Comparison of ENCODE assay signal across 8 cellular contexts in the genomic region with DNA sequence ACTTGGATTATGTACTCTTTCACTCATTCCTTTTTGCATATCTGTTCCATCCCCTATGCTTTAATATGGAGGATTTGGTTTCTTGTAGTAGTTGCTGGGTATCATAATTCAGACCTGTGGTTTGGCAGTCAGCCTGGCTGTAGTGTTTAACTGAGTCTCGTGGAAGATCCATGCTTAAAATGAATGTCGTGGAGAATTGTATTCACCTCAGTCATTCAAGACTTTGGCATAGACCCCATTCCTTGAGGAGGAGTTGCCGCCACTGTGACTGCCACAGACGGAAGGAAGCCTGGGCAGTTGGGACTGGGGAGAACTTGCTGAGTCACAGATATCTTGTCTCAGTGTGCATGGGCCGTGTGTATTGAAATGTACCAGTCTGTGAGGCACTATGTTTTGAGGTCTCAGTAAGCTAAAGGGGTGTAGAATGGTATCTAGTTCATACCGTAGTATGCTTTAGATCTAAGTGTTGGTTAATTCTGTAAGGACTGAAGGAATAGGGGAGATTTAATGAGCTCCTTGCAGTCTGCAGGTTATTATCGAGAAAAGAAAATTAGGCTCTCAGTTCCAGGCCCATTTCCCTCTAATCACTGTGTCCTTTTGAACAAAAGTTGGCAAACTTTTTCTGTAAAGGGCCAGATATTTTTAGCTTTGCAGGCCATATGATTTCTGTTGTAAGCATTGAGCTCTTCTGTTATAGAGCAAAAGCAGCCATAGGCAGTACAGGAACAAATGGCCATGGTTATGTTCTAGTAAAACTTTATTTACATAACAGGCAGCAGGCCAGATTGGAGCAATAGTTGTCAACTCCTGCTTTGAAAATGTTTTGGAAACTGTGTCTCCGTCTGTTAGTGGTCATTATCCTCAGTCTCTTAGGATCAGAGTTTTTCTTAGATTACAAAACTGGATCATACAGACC.
A peak's percentile ranks its signal among the peaks of the same experiment; 100 is the strongest.
DNase-seq lines count a peak whose midpoint lies in the region; ATAC-seq, FAIRE-seq and TF ChIP-seq lines count a peak whose summit lies in the region.

No MANE protein-coding gene starts in this region.

- TF ChIP-seq RAD21 in H1 (IDR thresholded peaks at IDR 0.05 in 1 of 2, conservative IDR thresholded peaks at IDR 0.05 in 1 of 2; ENCODE audit: low read depth in 2 of 2, low read length in 2 of 2), result no peak

- H2AK5ac ChIP-seq in H1 (ENCODE audit: low read depth, low read length), result no peak overlapping the region

- H3K14ac ChIP-seq in H1 (ENCODE audit: insufficient read length), result no peak overlapping the region

- peaks cover 0 to 2% of the 10 kb centered on the region in 2 experiments; a peak in 1 of 4 replicates for H3K9me3 ChIP-seq in H1 (ENCODE audit: insufficient read depth in 2 of 2, low read depth in 1 of 2, low read length in 1 of 2)
- H3K9me3 ChIP-seq in muscle layer of duodenum (ENCODE audit: control insufficient read depth in 1 of 2, low read length in 2 of 2), result no peaks in the 10 kb centered on the region

- H3K4me1 ChIP-seq in H1 (replicated peaks in 1 of 4; ENCODE audit: control insufficient read depth in 3 of 4, insufficient read depth in 4 of 4, low read length in 3 of 4), result no peaks in the 10 kb centered on the region
- peaks cover 3 to 20% of the 10 kb centered on the region in 2 donors for H3K4me1 ChIP-seq in muscle layer of duodenum (ENCODE audit: control insufficient read depth in 1 of 2, insufficient read depth in 2 of 2, low read length in 2 of 2)

- H3K56ac ChIP-seq in H1 (replicated peaks; ENCODE audit: insufficient read length, low read depth, low read length), result no peak overlapping the region

- H3K27ac ChIP-seq in H1 (ENCODE audit: low read depth, low read length) (no peak overlapping the region), muscle layer of duodenum (ENCODE audit: low read length) (peak overlapping the region; percentile 25)

- DNase-seq in AG20443 (ENCODE audit: low spot score) (peak; percentile 84), NCI-H226 (peak; percentile 87), H1 (ENCODE audit: low read depth in 1 of 2, low spot score in 2 of 2) (no peak), occipital lobe (lab: John Stamatoyannopoulos, UW) (no peak)

- H3K36me3 ChIP-seq in H1 (ENCODE audit: control insufficient read depth in 2 of 4, insufficient read depth in 4 of 4, low read length in 3 of 4), result 0 out of 8 replicates have a peak, but pooled peaks cover 0 to 2% (median 0%) of the 10 kb centered on the region in 4 experiments
- peaks cover 0 to 11% of the 10 kb centered on the region in 2 donors for H3K36me3 ChIP-seq in muscle layer of duodenum (ENCODE audit: control insufficient read depth in 1 of 2, insufficient read depth in 2 of 2, low read length in 2 of 2)

- H2BK20ac ChIP-seq in H1 (ENCODE audit: low read length), result no peak overlapping the region

- no peak overlapping the region for H3K4me2 ChIP-seq in H1 (ENCODE audit: insufficient read depth in 1 of 2, low read depth in 2 of 2, low read length in 2 of 2)

- H3K4ac ChIP-seq in H1 (replicated peaks; ENCODE audit: insufficient read length, low read depth, low read length), result no peak overlapping the region

- H3K4me3 ChIP-seq in H1 (ENCODE audit: extremely low read depth in 1 of 4, insufficient read depth in 2 of 4, low read depth in 3 of 4, low read length in 4 of 4) (no peak overlapping the region), muscle layer of duodenum (ENCODE audit: low read depth in 1 of 2, low read length in 2 of 2) (no peak overlapping the region)

- no peak overlapping the region for H2BK12ac ChIP-seq in H1 (ENCODE audit: low read depth, low read length)

- CTCF ChIA-PET in H1 (lab: Charles Lee; ENCODE audit: partially characterized antibody), result no interaction called here

- FAIRE-seq in H1 (lab: Jason Lieb, UNC), result no peak

- TF ChIP-seq POLR2A in H1 (IDR thresholded peaks at IDR 0.05; ENCODE audit: control extremely low read depth in 1 of 2, low read depth in 2 of 2, low read length in 2 of 2), result no peak

- POLR2A ChIA-PET in H1 (lab: Charles Lee; ENCODE audit: partially characterized antibody), result interaction anchor here (1.0 kb wide), 1 partner anchor 18 kb away, joined by 3 read pairs; no protein-coding TSS in a partner anchor

- no peak overlapping the region for H4K8ac ChIP-seq in H1 (ENCODE audit: extremely low read depth, insufficient read depth, low read length)

- H3K27me3 ChIP-seq in H1 (replicated peaks in 1 of 4; ENCODE audit: control insufficient read depth in 3 of 4, extremely low read depth in 1 of 4, insufficient read depth in 3 of 4, low read length in 3 of 4) (no peaks in the 10 kb centered on the region), muscle layer of duodenum (ENCODE audit: low read depth, low read length) (no peaks in the 10 kb centered on the region)

- H3K9ac ChIP-seq in H1 (replicated peaks in 1 of 4; ENCODE audit: extremely low read depth in 1 of 4, low read depth in 3 of 4, low read length in 3 of 4), result 0 out of 7 replicates have a peak overlapping the region, but pooled peaks of 1 of the 4 experiments have one; percentile 5

- no peak overlapping the region for H2BK120ac ChIP-seq in H1 (replicated peaks; ENCODE audit: low read depth, low read length)

- H2BK5ac ChIP-seq in H1 (ENCODE audit: low read depth, low read length), result 0 out of 2 replicates have a peak overlapping the region, but pooled peaks have one; percentile 8

- ATAC-seq in GM18498 (IDR thresholded peaks at IDR 0.05; ENCODE audit: unreplicated experiment) (no peak), GM21447 (IDR thresholded peaks at IDR 0.05; ENCODE audit: unreplicated experiment) (no peak), GM21390 (IDR thresholded peaks at IDR 0.05; ENCODE audit: unreplicated experiment) (no peak)

- no peak overlapping the region for H2AFZ ChIP-seq in H1 (ENCODE audit: low read length)

- H3K79me1 ChIP-seq in H1 (ENCODE audit: low read depth, low read length), result no peaks in the 10 kb centered on the region

- H3K18ac ChIP-seq in H1 (ENCODE audit: extremely low read depth, low read length), result no peak overlapping the region

- no peaks in the 10 kb centered on the region for H3K23me2 ChIP-seq in H1 (ENCODE audit: low read depth, low read length)

- 85% methylated on average over 8 of the region's 8 CpGs; no CpG with 5 or more reads in 1 of the 2 experiments for WGBS in H1 (ENCODE audit: extremely low coverage in 1 of 2, insufficient coverage in 1 of 2, insufficient read length in 1 of 2, insufficient replicate concordance in 2 of 2, low coverage in 1 of 2, low lambda C conversion rate in 2 of 2, missing lambda C conversion rate in 1 of 2), 2 experiments

- H3K79me2 ChIP-seq in H1 (ENCODE audit: control insufficient read depth in 1 of 2, insufficient read depth in 2 of 2, low read length in 2 of 2), result peaks cover 0 to 9% of the 10 kb centered on the region in 2 experiments; a peak in 1 of 4 replicates

- no peak for TF ChIP-seq CTCF in H1 (IDR thresholded peaks at IDR 0.05; ENCODE audit: control extremely low read depth in 1 of 3, insufficient read depth in 1 of 3, low read depth in 1 of 3, low read length in 3 of 3)

- no peak overlapping the region for H3K23ac ChIP-seq in H1 (ENCODE audit: insufficient read length)

- H4K5ac ChIP-seq in H1 (ENCODE audit: insufficient read length, low read depth, low read length), result no peak overlapping the region

- no peaks in the 10 kb centered on the region for H4K20me1 ChIP-seq in H1 (replicated peaks in 1 of 2; ENCODE audit: control insufficient read depth in 1 of 2, insufficient read depth in 2 of 2, low read length in 2 of 2)

- no peak overlapping the region for H4K91ac ChIP-seq in H1 (replicated peaks; ENCODE audit: insufficient read length, low read length)

- no peak overlapping the region for H2BK15ac ChIP-seq in H1 (ENCODE audit: low read length)

- TF ChIP-seq EP300 in H1 (IDR thresholded peaks at IDR 0.05; ENCODE audit: borderline replicate concordance in 1 of 2, low read depth in 2 of 2, low read length in 2 of 2), result no peak

TF ChIP-seq in H1, 55 proteins besides CTCF, POLR2A, EP300 and RAD21:
- TF ChIP-seq KDM1A (IDR thresholded peaks at IDR 0.05; ENCODE audit: borderline replicate concordance, low read length) (no peak), RFX5 (IDR thresholded peaks at IDR 0.05; ENCODE audit: borderline replicate concordance, low read depth, low read length) (no peak), MAFK (IDR thresholded peaks at IDR 0.05; ENCODE audit: low read depth, low read length) (peak; percentile 34; the same call in 1 of the 2 replicates), BACH1 (IDR thresholded peaks at IDR 0.05; ENCODE audit: low read length) (peak; percentile 63; the same call in 1 of the 2 replicates), SIX5 (IDR thresholded peaks at IDR 0.05; ENCODE audit: low read depth, low read length) (no peak)
- TF ChIP-seq, protein P1, sequence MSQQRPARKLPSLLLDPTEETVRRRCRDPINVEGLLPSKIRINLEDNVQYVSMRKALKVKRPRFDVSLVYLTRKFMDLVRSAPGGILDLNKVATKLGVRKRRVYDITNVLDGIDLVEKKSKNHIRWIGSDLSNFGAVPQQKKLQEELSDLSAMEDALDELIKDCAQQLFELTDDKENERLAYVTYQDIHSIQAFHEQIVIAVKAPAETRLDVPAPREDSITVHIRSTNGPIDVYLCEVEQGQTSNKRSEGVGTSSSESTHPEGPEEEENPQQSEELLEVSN (IDR thresholded peaks at IDR 0.05), result no peak

Comparison
In these comparisons a context has a peak if more than half of its experiments do, and no peak if none do; other contexts are left out.
1. DNase-seq: peak in AG20443 (single experiment) and NCI-H226 (single experiment); none in H1 (0 of 2) and occipital lobe (single experiment).